Comparison of ENCODE assay signal across 1 cellular context in genomic region chr2:55948176-55948921, GRCh38.
TF ChIP-seq lines count a peak whose summit lies in the region.

No MANE protein-coding gene starts in this region.

TF ChIP-seq in SK-N-SH, 30 proteins besides CTCF, POLR2A, EP300 and RAD21 (continued from another document):
- TF ChIP-seq ZBTB33 (IDR thresholded peaks at IDR 0.05; ENCODE audit: borderline replicate concordance, low read depth) (no peak), FOSL2 (IDR thresholded peaks at IDR 0.05; ENCODE audit: borderline replicate concordance, low read depth) (no peak), NFIC (IDR thresholded peaks at IDR 0.05; ENCODE audit: borderline replicate concordance) (no peak), CHD2 (IDR thresholded peaks at IDR 0.05; ENCODE audit: low read length, partially characterized antibody) (no peak), YY1 (IDR thresholded peaks at IDR 0.05; ENCODE audit: low read depth) (no peak), RFX5 (IDR thresholded peaks at IDR 0.05; ENCODE audit: low read length) (no peak), FOXM1 (IDR thresholded peaks at IDR 0.05; ENCODE audit: low read depth) (no peak), USF2 (IDR thresholded peaks at IDR 0.05; ENCODE audit: borderline replicate concordance, low read depth, low read length) (no peak), TCF12 (IDR thresholded peaks at IDR 0.05) (no peak), MXI1 (IDR thresholded peaks at IDR 0.05; ENCODE audit: low read depth, low read length) (no peak), REST (IDR thresholded peaks at IDR 0.05; ENCODE audit: low read depth, low read length) (no peak), TAF1 (IDR thresholded peaks at IDR 0.05; ENCODE audit: borderline replicate concordance, low read depth, low read length) (no peak)
